9 cellular contexts compared by ENCODE assay signal in genomic region chr2:153519260-153519875, GRCh38. TPM values are rescaled to one million over a fixed set of nuclear protein-coding genes. Genes with fewer than 3 reads are reported as not detected.
DNase-seq lines count a peak whose midpoint lies in the region; ATAC-seq and TF ChIP-seq lines count a peak whose summit lies in the region.
"Had no signal": no experiment of that assay in that cellular context is flagged by ENCODE, and none has a peak within 500 bp of the region (broad histone marks: within the 10 kb centered on the region; RNA-seq: fewer than 3 reads in every experiment).

No MANE protein-coding gene starts in this region.

- 0% methylated on average over 1 of the region's 1 CpG for WGBS in esophagus squamous epithelium, 2 donors

- TF ChIP-seq POLR2A in esophagus squamous epithelium (IDR thresholded peaks at IDR 0.05), result no peak
- no peak for TF ChIP-seq POLR2A in vagina (IDR thresholded peaks at IDR 0.05)

- peak; percentile 51 to 76 (median 63) for TF ChIP-seq CTCF in esophagus squamous epithelium (IDR thresholded peaks at IDR 0.05)
- peak; percentile 63 to 77 (median 64) for TF ChIP-seq CTCF in vagina (IDR thresholded peaks at IDR 0.05)

- intact Hi-C loops in esophagus squamous epithelium (cut with DNase I), result no loop called here
- intact Hi-C loops in vagina (cut with DNase I), result no loop called here

- DNase-seq in COLO668 (lab: John Stamatoyannopoulos, UW; ENCODE audit: unreplicated experiment) (peak; percentile 70), H4 (ENCODE audit: low spot score) (peak; percentile 51), NCI-H345 treated with DMSO at 0.1 percent for 48 hours (lab: John Stamatoyannopoulos, UW; ENCODE audit: unreplicated experiment) (peak; percentile 50), esophagus squamous epithelium (lab: John Stamatoyannopoulos, UW) (no peak), nucleus accumbens (lab: John Stamatoyannopoulos, UW) (peak in 33 of 56 donors; percentile 5 to 82 (median 25)), vagina (ENCODE audit: extremely low spot score in 2 of 2) (no peak)
- DNase-seq in activated CD8-positive, alpha-beta memory T cell treated with anti-CD3 and anti-CD28 coated beads for 24 hours, result peak; percentile 76

- H3K27me3 ChIP-seq in esophagus squamous epithelium (peaks cover 0 to 10% (median 0%) of the 10 kb centered on the region in 4 donors), vagina (no peaks in the 10 kb centered on the region)

- H3K4me1 ChIP-seq in esophagus squamous epithelium (no peaks in the 10 kb centered on the region), vagina (no peaks in the 10 kb centered on the region)

- H3K9me3 ChIP-seq in esophagus squamous epithelium (no peaks in the 10 kb centered on the region), vagina (no peaks in the 10 kb centered on the region)

- H3K27ac ChIP-seq in esophagus squamous epithelium (no peak overlapping the region), vagina (no peak overlapping the region)

- no peak overlapping the region for H3K4me3 ChIP-seq in esophagus squamous epithelium
- no peak overlapping the region for H3K4me3 ChIP-seq in vagina

- H3K36me3 ChIP-seq in esophagus squamous epithelium (no peaks in the 10 kb centered on the region), vagina (no peaks in the 10 kb centered on the region)

- ATAC-seq in GM21526 (IDR thresholded peaks at IDR 0.05; ENCODE audit: low FRiP score, unreplicated experiment), result no peak
- ATAC-seq: T-helper 17 cell had no signal

RNA-seq across cellular contexts. Expression of gene RPRM, which starts 40.8 kb away (rescaled TPM):
- 0.29 TPM in 1 of 2 replicates, not detected in the other for total RNA-seq in H4 (2014; rRNA removed; shearing (Covaris generic))
- total RNA-seq in esophagus squamous epithelium (under 1 TPM in 1 of 4 donors, not detected in 3; 0.95 TPM), vagina (2.9 TPM)
- total RNA-seq: T-helper 17 cell had no signal

Comparison
In these comparisons a context has a peak if more than half of its experiments do, and no peak if none do; other contexts are left out.
1. DNase-seq: peak in COLO668 (single experiment), H4 (single experiment), NCI-H345 treated with DMSO at 0.1 percent for 48 hours (single experiment), activated CD8-positive, alpha-beta memory T cell treated with anti-CD3 and anti-CD28 coated beads for 24 hours (single experiment) and nucleus accumbens (33 of 56); none in esophagus squamous epithelium (single experiment) and vagina (0 of 2).